In genomic region chr19:45793178-45793564, GRCh38 we compare ENCODE assay signal across 8 cellular contexts. TPM values are rescaled to one million over a fixed set of nuclear protein-coding genes. Genes with fewer than 3 reads are reported as not detected.
DNase-seq lines count a peak whose midpoint lies in the region; ATAC-seq and TF ChIP-seq lines count a peak whose summit lies in the region.

No MANE protein-coding gene starts in this region.

- H3K27me3 ChIP-seq in layer of hippocampus (ENCODE audit: control insufficient read depth, insufficient read depth, low read length) (no peaks in the 10 kb centered on the region), thoracic aorta (replicated peaks; ENCODE audit: insufficient read depth) (no peaks in the 10 kb centered on the region), prostate gland (replicated peaks; ENCODE audit: insufficient read depth) (no peaks in the 10 kb centered on the region)

- TF ChIP-seq CTCF in thoracic aorta (IDR thresholded peaks at IDR 0.05), result no peak
- TF ChIP-seq CTCF in prostate gland (IDR thresholded peaks at IDR 0.05), result no peak

- H3K4me3 ChIP-seq in thoracic aorta, result peak overlapping the region; percentile 89
- peak overlapping the region in 1 of 2 donors; percentile 82 for H3K4me3 ChIP-seq in prostate gland

- no peak for TF ChIP-seq POLR2A in prostate gland (IDR thresholded peaks at IDR 0.05)

- peaks cover 81% of the 10 kb centered on the region for H3K27me3 Mint-ChIP-seq in activated naive CD4-positive, alpha-beta T cell treated with anti-CD3 and anti-CD28 coated beads, Interleukin-2, amount 10 ng/mL, durations not matched to agents 7 days and 5 days
- H3K27me3 Mint-ChIP-seq in activated T-helper 1 cell treated with anti-CD3 and anti-CD28 coated beads, Interleukin-12 subunit alpha, Interleukin-12 subunit beta, Interleukin-2, Interleukin-4 antibody, amounts not matched to agents 30 ng/mL and 10 ng/mL and 1 ng/mL, durations not matched to agents 14 hours and 24 hours and 36 hours (ENCODE audit: insufficient read depth), result peaks cover 52% of the 10 kb centered on the region

- DNase-seq in activated naive CD4-positive, alpha-beta T cell treated with anti-CD3 and anti-CD28 coated beads, Interleukin-2, amount 10 ng/mL, durations not matched to agents 7 days and 5 days, result no peak
- DNase-seq in activated naive CD4-positive, alpha-beta T cell (lab: John Stamatoyannopoulos, UW), result no peak
- no peak for DNase-seq in activated T-helper 1 cell treated with anti-CD3 and anti-CD28 coated beads, Interleukin-12 subunit alpha, Interleukin-12 subunit beta, Interleukin-2, Interleukin-4 antibody, amounts not matched to agents 30 ng/mL and 10 ng/mL and 1 ng/mL, durations not matched to agents 14 hours and 24 hours and 36 hours (ENCODE audit: low spot score)
- no peak for DNase-seq in thoracic aorta (ENCODE audit: low spot score)
- no peak for DNase-seq in prostate gland (ENCODE audit: low spot score)
- DNase-seq in GOT3 (lab: John Stamatoyannopoulos, UW), result no peak

- CTCF ChIA-PET in activated naive CD4-positive, alpha-beta T cell treated with anti-CD3 and anti-CD28 coated beads, Interleukin-2, amount 10 ng/mL, durations not matched to agents 7 days and 5 days (lab: Charles Lee), result interaction anchor here (0.7 kb wide), 1 partner anchor 18 kb away, joined by 4 read pairs; no protein-coding TSS in a partner anchor

- peaks cover 32% of the 10 kb centered on the region for H3K4me1 Mint-ChIP-seq in activated naive CD4-positive, alpha-beta T cell treated with anti-CD3 and anti-CD28 coated beads, Interleukin-2, amount 10 ng/mL, durations not matched to agents 7 days and 5 days
- H3K4me1 Mint-ChIP-seq in activated T-helper 1 cell treated with anti-CD3 and anti-CD28 coated beads, Interleukin-12 subunit alpha, Interleukin-12 subunit beta, Interleukin-2, Interleukin-4 antibody, amounts not matched to agents 30 ng/mL and 10 ng/mL and 1 ng/mL, durations not matched to agents 14 hours and 24 hours and 36 hours (ENCODE audit: low read depth), result peaks cover 30% of the 10 kb centered on the region

- no peaks in the 10 kb centered on the region for H3K9me3 ChIP-seq in thoracic aorta
- H3K9me3 ChIP-seq in prostate gland, result no peaks in the 10 kb centered on the region

- H3K4me3 Mint-ChIP-seq in activated naive CD4-positive, alpha-beta T cell treated with anti-CD3 and anti-CD28 coated beads, Interleukin-2, amount 10 ng/mL, durations not matched to agents 7 days and 5 days, result peak overlapping the region; percentile 76
- H3K4me3 Mint-ChIP-seq in activated T-helper 1 cell treated with anti-CD3 and anti-CD28 coated beads, Interleukin-12 subunit alpha, Interleukin-12 subunit beta, Interleukin-2, Interleukin-4 antibody, amounts not matched to agents 30 ng/mL and 10 ng/mL and 1 ng/mL, durations not matched to agents 14 hours and 24 hours and 36 hours, result peak overlapping the region; percentile 80

- intact Hi-C loops in activated T-helper 1 cell treated with anti-CD3 and anti-CD28 coated beads, Interleukin-12 subunit alpha, Interleukin-12 subunit beta, Interleukin-2, Interleukin-4 antibody, amounts not matched to agents 30 ng/mL and 10 ng/mL and 1 ng/mL, durations not matched to agents 14 hours and 24 hours and 36 hours (cut with micrococcal nuclease), result loop anchor here (1.0 to 10.0 kb wide), 8 partner anchors 14 to 792 kb away; partner anchors contain the start of genes FBXO46, QPCTL, RELB and SYMPK
- intact Hi-C loops in prostate gland (cut with DNase I), result no loop called here

- no peaks in the 10 kb centered on the region for H3K9me3 Mint-ChIP-seq in activated naive CD4-positive, alpha-beta T cell treated with anti-CD3 and anti-CD28 coated beads, Interleukin-2, amount 10 ng/mL, durations not matched to agents 7 days and 5 days
- H3K9me3 Mint-ChIP-seq in activated T-helper 1 cell treated with anti-CD3 and anti-CD28 coated beads, Interleukin-12 subunit alpha, Interleukin-12 subunit beta, Interleukin-2, Interleukin-4 antibody, amounts not matched to agents 30 ng/mL and 10 ng/mL and 1 ng/mL, durations not matched to agents 14 hours and 24 hours and 36 hours, result no peaks in the 10 kb centered on the region

- H3K36me3 ChIP-seq in thoracic aorta (peaks cover 18% of the 10 kb centered on the region), prostate gland (no peaks in the 10 kb centered on the region)

- H3K27ac ChIP-seq in layer of hippocampus (ENCODE audit: low read depth, low read length), result peak overlapping the region; percentile 33
- peak overlapping the region in 1 of 2 donors; percentile 41 for H3K27ac ChIP-seq in thoracic aorta
- H3K27ac ChIP-seq in prostate gland, result no peak overlapping the region

- 46% methylated on average over 3 of the region's 3 CpGs for WGBS in prostate gland

- H3K4me1 ChIP-seq in thoracic aorta (ENCODE audit: control insufficient read depth in 1 of 2, low read depth in 2 of 2) (peaks cover 17 to 18% of the 10 kb centered on the region in 2 donors), prostate gland (replicated peaks) (peaks cover 2% of the 10 kb centered on the region)

- peaks cover 22% of the 10 kb centered on the region for H3K36me3 Mint-ChIP-seq in activated naive CD4-positive, alpha-beta T cell treated with anti-CD3 and anti-CD28 coated beads, Interleukin-2, amount 10 ng/mL, durations not matched to agents 7 days and 5 days
- peaks cover 17% of the 10 kb centered on the region for H3K36me3 Mint-ChIP-seq in activated T-helper 1 cell treated with anti-CD3 and anti-CD28 coated beads, Interleukin-12 subunit alpha, Interleukin-12 subunit beta, Interleukin-2, Interleukin-4 antibody, amounts not matched to agents 30 ng/mL and 10 ng/mL and 1 ng/mL, durations not matched to agents 14 hours and 24 hours and 36 hours (ENCODE audit: low read depth)

- no peak overlapping the region for H3K27ac Mint-ChIP-seq in activated naive CD4-positive, alpha-beta T cell treated with anti-CD3 and anti-CD28 coated beads, Interleukin-2, amount 10 ng/mL, durations not matched to agents 7 days and 5 days
- H3K27ac Mint-ChIP-seq in activated T-helper 1 cell treated with anti-CD3 and anti-CD28 coated beads, Interleukin-12 subunit alpha, Interleukin-12 subunit beta, Interleukin-2, Interleukin-4 antibody, amounts not matched to agents 30 ng/mL and 10 ng/mL and 1 ng/mL, durations not matched to agents 14 hours and 24 hours and 36 hours, result peak overlapping the region; percentile 95

- no peak for ATAC-seq in thoracic aorta (ENCODE audit: insufficient number of reproducible peaks, low FRiP score, low read depth)
- ATAC-seq in GM21381 (IDR thresholded peaks at IDR 0.05; ENCODE audit: unreplicated experiment), result no peak

RNA-seq across cellular contexts. Expression of gene DMWD, which starts 0.5 kb away (rescaled TPM):
- total RNA-seq in activated T-helper 1 cell treated with anti-CD3 and anti-CD28 coated beads, Interleukin-12 subunit alpha, Interleukin-12 subunit beta, Interleukin-2, Interleukin-4 antibody, amounts not matched to agents 30 ng/mL and 10 ng/mL and 1 ng/mL, durations not matched to agents 14 hours and 24 hours and 36 hours, result 50.0 and 55.8 TPM in 2 replicates
- total RNA-seq in thoracic aorta, result 10 to 100 TPM; 79.1 to 91.1 TPM
- 10 to 100 TPM; 35.5 to 96.7 TPM for total RNA-seq in prostate gland

RNA-seq across cellular contexts. Expression of gene DMPK, which starts 10.9 kb away (rescaled TPM):
- total RNA-seq in activated T-helper 1 cell treated with anti-CD3 and anti-CD28 coated beads, Interleukin-12 subunit alpha, Interleukin-12 subunit beta, Interleukin-2, Interleukin-4 antibody, amounts not matched to agents 30 ng/mL and 10 ng/mL and 1 ng/mL, durations not matched to agents 14 hours and 24 hours and 36 hours, result 22.8 and 23.9 TPM in 2 replicates
- total RNA-seq in thoracic aorta (100 to 1,000 TPM; 212 to 227 TPM), prostate gland (10 to 100 TPM; 52.8 to 88.2 TPM)

RNA-seq across cellular contexts. Expression of gene RSPH6A, which starts 21.9 kb away (rescaled TPM):
- 0.29 and 0.59 TPM in 2 replicates for total RNA-seq in activated T-helper 1 cell treated with anti-CD3 and anti-CD28 coated beads, Interleukin-12 subunit alpha, Interleukin-12 subunit beta, Interleukin-2, Interleukin-4 antibody, amounts not matched to agents 30 ng/mL and 10 ng/mL and 1 ng/mL, durations not matched to agents 14 hours and 24 hours and 36 hours
- total RNA-seq in thoracic aorta (not detected), prostate gland (1 to 10 TPM in 1 of 2 donors, under 1 TPM in 1; 0.50 to 5.2 TPM)

RNA-seq across cellular contexts. Expression of gene SIX5, which starts 24.1 kb away (rescaled TPM):
- total RNA-seq in activated T-helper 1 cell treated with anti-CD3 and anti-CD28 coated beads, Interleukin-12 subunit alpha, Interleukin-12 subunit beta, Interleukin-2, Interleukin-4 antibody, amounts not matched to agents 30 ng/mL and 10 ng/mL and 1 ng/mL, durations not matched to agents 14 hours and 24 hours and 36 hours, result 3.7 and 5.6 TPM in 2 replicates
- total RNA-seq in thoracic aorta, result 10 to 100 TPM; 15.0 to 29.9 TPM
- 10 to 100 TPM; 33.7 to 37.5 TPM for total RNA-seq in prostate gland

RNA-seq across cellular contexts. Expression of gene MEIOSIN, which starts 59.9 kb away (rescaled TPM):
- total RNA-seq in activated T-helper 1 cell treated with anti-CD3 and anti-CD28 coated beads, Interleukin-12 subunit alpha, Interleukin-12 subunit beta, Interleukin-2, Interleukin-4 antibody, amounts not matched to agents 30 ng/mL and 10 ng/mL and 1 ng/mL, durations not matched to agents 14 hours and 24 hours and 36 hours, result not detected in 2 replicates
- total RNA-seq in thoracic aorta (not detected), prostate gland (1 to 10 TPM in 1 of 2 donors, not detected in 1; 1.8 TPM)
